Comparison of ENCODE assay signal across 1 cellular context in the genomic region with DNA sequence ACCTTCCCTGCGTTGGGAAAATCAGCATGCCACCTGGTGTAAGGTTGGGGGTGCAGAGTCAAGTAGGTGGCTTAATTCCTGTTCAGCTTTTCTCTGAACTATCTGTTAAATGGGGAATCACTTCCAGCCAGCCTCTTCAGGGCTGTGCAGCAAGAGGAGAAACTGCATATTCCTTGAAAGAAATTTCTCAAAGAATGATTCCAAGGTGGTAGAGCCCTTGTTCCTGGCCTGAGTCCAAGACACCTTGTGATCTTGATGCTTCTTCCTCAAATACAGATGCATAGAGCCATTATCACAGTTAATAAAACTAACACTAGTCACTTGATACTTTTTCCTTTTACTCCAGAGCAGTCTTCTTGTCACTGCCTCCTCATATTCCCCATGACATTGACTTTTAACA.
TF ChIP-seq lines count a peak whose summit lies in the region.

No MANE protein-coding gene starts in this region.

TF ChIP-seq in HepG2, 621 proteins besides CTCF, POLR2A, EP300 and RAD21:
- TF ChIP-seq RBFOX2 (IDR thresholded peaks at IDR 0.05; ENCODE audit: low read depth, low read length) (0 out of 2 replicates have a peak, but pooled peaks have one; percentile 16), ZNF563 (CRISPR knock-in tag; IDR thresholded peaks at IDR 0.05) (no peak)
- TF ChIP-seq, protein P1, sequence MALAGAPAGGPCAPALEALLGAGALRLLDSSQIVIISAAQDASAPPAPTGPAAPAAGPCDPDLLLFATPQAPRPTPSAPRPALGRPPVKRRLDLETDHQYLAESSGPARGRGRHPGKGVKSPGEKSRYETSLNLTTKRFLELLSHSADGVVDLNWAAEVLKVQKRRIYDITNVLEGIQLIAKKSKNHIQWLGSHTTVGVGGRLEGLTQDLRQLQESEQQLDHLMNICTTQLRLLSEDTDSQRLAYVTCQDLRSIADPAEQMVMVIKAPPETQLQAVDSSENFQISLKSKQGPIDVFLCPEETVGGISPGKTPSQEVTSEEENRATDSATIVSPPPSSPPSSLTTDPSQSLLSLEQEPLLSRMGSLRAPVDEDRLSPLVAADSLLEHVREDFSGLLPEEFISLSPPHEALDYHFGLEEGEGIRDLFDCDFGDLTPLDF (CRISPR knock-in tag; IDR thresholded peaks at IDR 0.05), result no peak
